In the genomic region with DNA sequence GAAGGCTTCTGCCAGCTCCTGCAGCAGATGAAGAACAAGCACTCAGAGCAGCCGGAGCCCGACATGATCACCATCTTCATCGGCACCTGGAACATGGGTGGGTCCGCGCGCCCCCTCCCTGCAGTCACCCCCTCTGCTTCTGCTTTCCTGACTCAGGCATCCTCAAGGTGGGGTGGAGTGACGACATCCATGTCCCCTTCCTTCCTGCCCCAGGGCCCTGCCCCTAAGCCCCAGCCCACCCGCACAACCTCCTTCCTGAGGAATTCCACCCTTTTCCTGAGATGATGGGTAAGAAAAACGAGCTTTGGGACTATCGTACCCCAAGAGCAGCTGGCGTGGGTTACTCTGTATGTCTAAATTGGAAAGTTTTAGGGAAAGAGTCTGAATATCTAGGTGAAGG, we compare ENCODE assay signal across 14 cellular contexts.
DNase-seq lines count a peak whose midpoint lies in the region; TF ChIP-seq lines count a peak whose summit lies in the region.
"Had no signal": no experiment of that assay in that cellular context is flagged by ENCODE, and none has a peak within 500 bp of the region (broad histone marks: within the 10 kb centered on the region; RNA-seq: fewer than 3 reads in every experiment).

No MANE protein-coding gene starts in this region.

- no peak overlapping the region for H2BK120ac ChIP-seq in H9 (ENCODE audit: low read depth, low read length, poor library complexity, severe bottlenecking)

- no peak overlapping the region for H3K4me3 Mint-ChIP-seq in activated CD4-positive, alpha-beta T cell treated with anti-CD3 and anti-CD28 coated beads, Interleukin-2, amount 10 ng/mL, durations not matched to agents 7 days and 5 days
- H3K4me3 Mint-ChIP-seq in CD4-positive, alpha-beta memory T cell: no peak overlapping the region
- H3K4me3 Mint-ChIP-seq in endothelial cell (ENCODE audit: unreplicated experiment) (no peak overlapping the region), H9 (no peak overlapping the region)
- H3K4me3 Mint-ChIP-seq: HFFc6 had no signal

- H4K5ac ChIP-seq in H9 (ENCODE audit: insufficient read length, low read depth, low read length): no peak overlapping the region

- CTCF ChIA-PET in activated CD4-positive, alpha-beta T cell treated with anti-CD3 and anti-CD28 coated beads, Interleukin-2, amount 10 ng/mL, durations not matched to agents 7 days and 5 days (lab: Charles Lee): interaction anchor here (0.6 to 1.1 kb wide), 4 partner anchors 12 to 599 kb away, joined by 3 read pairs; no protein-coding TSS in a partner anchor
- CTCF ChIA-PET in CD4-positive, alpha-beta memory T cell (lab: Charles Lee; ENCODE audit: partially characterized antibody): interaction anchor here (1.6 to 2.0 kb wide), 2 partner anchors 89 to 107 kb away, joined by 5 to 7 read pairs; a partner anchor contains a TSS

- no peaks in the 10 kb centered on the region for H3K9me3 Mint-ChIP-seq in activated CD4-positive, alpha-beta T cell treated with anti-CD3 and anti-CD28 coated beads, Interleukin-2, amount 10 ng/mL, durations not matched to agents 7 days and 5 days
- H3K9me3 Mint-ChIP-seq in CD4-positive, alpha-beta memory T cell: no peaks in the 10 kb centered on the region
- H3K9me3 Mint-ChIP-seq in endothelial cell (ENCODE audit: unreplicated experiment) (no peaks in the 10 kb centered on the region), H9 (no peaks in the 10 kb centered on the region)
- H3K9me3 Mint-ChIP-seq: HFFc6 had no signal

- no peak overlapping the region for H3T11ph ChIP-seq in H9 (ENCODE audit: low read length)

- H4K8ac ChIP-seq in H9 (replicated peaks; ENCODE audit: insufficient read length, low read depth, low read length): no peak overlapping the region

- H2BK20ac ChIP-seq in H9 (ENCODE audit: low read depth, low read length, poor library complexity, severe bottlenecking): no peak overlapping the region

- H3K4ac ChIP-seq in H9 (ENCODE audit: low read depth, low read length): no peak overlapping the region

- H3K79me1 ChIP-seq in H9 (ENCODE audit: insufficient read depth, low read depth, low read length, poor library complexity, severe bottlenecking): no peaks in the 10 kb centered on the region

- DNase-seq in activated CD4-positive, alpha-beta T cell treated with anti-CD3 and anti-CD28 coated beads, Interleukin-2, amount 10 ng/mL, durations not matched to agents 7 days and 5 days: no peak
- DNase-seq in activated CD4-positive, alpha-beta T cell treated with anti-CD3 and anti-CD28 coated beads, Interleukin-2, amount 50 U/mL, for 1 hour: no peak
- no peak for DNase-seq in CD4-positive, alpha-beta memory T cell
- DNase-seq in endothelial cell (ENCODE audit: low spot score) (no peak), posterior vena cava (ENCODE audit: low spot score) (peak; percentile 68), pons (ENCODE audit: low spot score) (no peak), HAP-1 (ENCODE audit: low spot score in 2 of 2) (no peak), H9 (no peak)
- DNase-seq: Calu3, DMS 273 treated with DMSO at 0.1 percent for 48 hours, GOT3, HCEC 1CT, HFFc6 had no signal

- no peak overlapping the region for H3K4me2 ChIP-seq in H9 (ENCODE audit: insufficient read depth, insufficient read length, low read length)

- H3K4me3 ChIP-seq in CD4-positive, alpha-beta memory T cell (ENCODE audit: low read length in 2 of 2): no peak overlapping the region
- H3K4me3 ChIP-seq in HAP-1: no peak overlapping the region

- no peak overlapping the region for H3K18ac ChIP-seq in H9 (ENCODE audit: insufficient read length, low read depth, low read length)

- H3K36me3 Mint-ChIP-seq in activated CD4-positive, alpha-beta T cell treated with anti-CD3 and anti-CD28 coated beads, Interleukin-2, amount 10 ng/mL, durations not matched to agents 7 days and 5 days (ENCODE audit: low read depth): peaks cover 64% of the 10 kb centered on the region
- H3K36me3 Mint-ChIP-seq in CD4-positive, alpha-beta memory T cell: peaks cover 53 to 54% of the 10 kb centered on the region in 2 donors
- H3K36me3 Mint-ChIP-seq in endothelial cell (ENCODE audit: low read depth, unreplicated experiment) (peaks cover 40% of the 10 kb centered on the region), H9 (ENCODE audit: insufficient read depth in 1 of 3, low read depth in 3 of 3) (peaks cover 0 to 41% (median 0%) of the 10 kb centered on the region in 3 experiments; a peak in 3 of 7 replicates)

- H3K27me3 Mint-ChIP-seq in activated CD4-positive, alpha-beta T cell treated with anti-CD3 and anti-CD28 coated beads, Interleukin-2, amount 10 ng/mL, durations not matched to agents 7 days and 5 days: no peaks in the 10 kb centered on the region
- H3K27me3 Mint-ChIP-seq in CD4-positive, alpha-beta memory T cell: no peaks in the 10 kb centered on the region
- H3K27me3 Mint-ChIP-seq in endothelial cell (ENCODE audit: unreplicated experiment) (peaks cover 6% of the 10 kb centered on the region), H9 (ENCODE audit: low read depth) (no peaks in the 10 kb centered on the region)

- H3K14ac ChIP-seq in H9 (ENCODE audit: insufficient read depth, low read length): no peak overlapping the region

- intact Hi-C loops in CD4-positive, alpha-beta memory T cell (cut with micrococcal nuclease): no loop called here
- intact Hi-C loops in posterior vena cava (cut with DNase I): no loop called here

- no peaks in the 10 kb centered on the region for H3K79me2 ChIP-seq in H9 (ENCODE audit: insufficient read depth, low read length)

- peaks cover 6% of the 10 kb centered on the region for H3K4me1 Mint-ChIP-seq in activated CD4-positive, alpha-beta T cell treated with anti-CD3 and anti-CD28 coated beads, Interleukin-2, amount 10 ng/mL, durations not matched to agents 7 days and 5 days
- peaks cover 0 to 14% (median 7%) of the 10 kb centered on the region in 4 donors for H3K4me1 Mint-ChIP-seq in CD4-positive, alpha-beta memory T cell
- H3K4me1 Mint-ChIP-seq in endothelial cell (ENCODE audit: unreplicated experiment) (peaks cover 6% of the 10 kb centered on the region), H9 (peaks cover 6 to 13% of the 10 kb centered on the region in 2 experiments)

- no peak overlapping the region for H4K91ac ChIP-seq in H9 (ENCODE audit: insufficient read length, low read depth, low read length)

- H3K4me1 ChIP-seq in CD4-positive, alpha-beta memory T cell (ENCODE audit: insufficient read depth, low read length): peaks cover 33% of the 10 kb centered on the region
- H3K4me1 ChIP-seq in HAP-1 (no peaks in the 10 kb centered on the region), H9 (ENCODE audit: insufficient read depth, low read length) (no peaks in the 10 kb centered on the region)

- no peak overlapping the region for H2BK15ac ChIP-seq in H9 (ENCODE audit: low read depth, low read length)

- no peak overlapping the region for H2AFZ ChIP-seq in H9 (ENCODE audit: low read length)

- H3K9me3 ChIP-seq in CD4-positive, alpha-beta memory T cell (ENCODE audit: control insufficient read depth in 1 of 2, low read length in 2 of 2): no peaks in the 10 kb centered on the region
- H3K9me3 ChIP-seq in HAP-1: no peaks in the 10 kb centered on the region
- H3K9me3 ChIP-seq in H9 (ENCODE audit: control insufficient read depth, low read depth, low read length): no peaks in the 10 kb centered on the region

- no peak overlapping the region for H2BK5ac ChIP-seq in H9 (ENCODE audit: insufficient read length, low read length)

- H2AK5ac ChIP-seq in H9 (ENCODE audit: insufficient read length, low read length): no peak overlapping the region

- H3K23me2 ChIP-seq in H9 (ENCODE audit: insufficient read length, low read depth, low read length, poor library complexity, severe bottlenecking): no peaks in the 10 kb centered on the region

- H4K20me1 ChIP-seq in H9 (ENCODE audit: control insufficient read depth, insufficient read depth, insufficient read length): no peaks in the 10 kb centered on the region

- no peak overlapping the region for H2BK12ac ChIP-seq in H9 (ENCODE audit: insufficient read length, low read depth, low read length)

- peaks cover 81% of the 10 kb centered on the region for H3K36me3 ChIP-seq in CD4-positive, alpha-beta memory T cell (ENCODE audit: insufficient read depth, low read length)
- H3K36me3 ChIP-seq in HAP-1 (replicated peaks): no peaks in the 10 kb centered on the region

- H3K23ac ChIP-seq in H9 (ENCODE audit: insufficient read length, low read depth, low read length): no peak overlapping the region

- H3K27ac Mint-ChIP-seq in activated CD4-positive, alpha-beta T cell treated with anti-CD3 and anti-CD28 coated beads, Interleukin-2, amount 10 ng/mL, durations not matched to agents 7 days and 5 days: peak overlapping the region; percentile 48
- peak overlapping the region in 5 of 7 donors; percentile 4 to 74 (median 38) for H3K27ac Mint-ChIP-seq in CD4-positive, alpha-beta memory T cell
- H3K27ac Mint-ChIP-seq in endothelial cell (ENCODE audit: unreplicated experiment) (peak overlapping the region; percentile 72), H9 (no peak overlapping the region)
- H3K27ac Mint-ChIP-seq: HFFc6 had no signal

- no peak overlapping the region for H3K56ac ChIP-seq in H9 (ENCODE audit: insufficient read length, low read depth, low read length)

- no peaks in the 10 kb centered on the region for H3K27me3 ChIP-seq in CD4-positive, alpha-beta memory T cell (ENCODE audit: insufficient read depth, low read length)
- no peaks in the 10 kb centered on the region for H3K27me3 ChIP-seq in HAP-1 (ENCODE audit: low read depth)
- H3K27me3 ChIP-seq in H9 (ENCODE audit: insufficient read depth, low read length): no peaks in the 10 kb centered on the region

- POLR2A ChIA-PET in activated CD4-positive, alpha-beta T cell treated with anti-CD3 and anti-CD28 coated beads, Interleukin-2, amount 10 ng/mL, durations not matched to agents 7 days and 5 days (lab: Charles Lee): no interaction called here
- POLR2A ChIA-PET in CD4-positive, alpha-beta memory T cell (lab: Charles Lee; ENCODE audit: partially characterized antibody): interaction anchor here (0.9 kb wide), 1 partner anchor 9 kb away, joined by 3 read pairs; no protein-coding TSS in a partner anchor

- TF ChIP-seq CTCF in endothelial cell (IDR thresholded peaks at IDR 0.05; ENCODE audit: unreplicated experiment) (no peak), H9 (conservative IDR thresholded peaks at IDR 0.05) (no peak)

- no CpG with 5 or more reads among the region's 11 CpGs for WGBS in H9 (ENCODE audit: extremely low coverage, insufficient read length, low lambda C conversion rate)

- H3K9ac ChIP-seq in H9 (ENCODE audit: extremely low read depth, insufficient read length, low read length): no peak overlapping the region

- in situ Hi-C loops in HAP-1 (cut with MboI; ENCODE audit: low sequenced_read_pairs): no loop called here

- H3K27ac ChIP-seq in CD4-positive, alpha-beta memory T cell (ENCODE audit: low read depth, low read length): no peak overlapping the region
- H3K27ac ChIP-seq in H9 (ENCODE audit: insufficient read length, low read depth, low read length): no peak overlapping the region
- H3K27ac ChIP-seq: 22Rv1 had no signal

Comparison
In these comparisons a context has a peak if more than half of its experiments do, and no peak if none do; other contexts are left out.
1. H3K27ac Mint-ChIP-seq: peak in activated CD4-positive, alpha-beta T cell treated with anti-CD3 and anti-CD28 coated beads, Interleukin-2, amount 10 ng/mL, durations not matched to agents 7 days and 5 days (single experiment), CD4-positive, alpha-beta memory T cell (5 of 7) and endothelial cell (single experiment); none in H9 (0 of 3).